ENCODE assay signal across 8 cellular contexts in genomic region chr11:78000193-78000592, GRCh38. TPM values are rescaled to one million over a fixed set of nuclear protein-coding genes. Genes with fewer than 3 reads are reported as not detected.
A peak's percentile ranks its signal among the peaks of the same experiment; 100 is the strongest.
DNase-seq lines count a peak whose midpoint lies in the region; ATAC-seq and TF ChIP-seq lines count a peak whose summit lies in the region.

No MANE protein-coding gene starts in this region.

- ATAC-seq in GM21737 (IDR thresholded peaks at IDR 0.05; ENCODE audit: unreplicated experiment), result no peak

- dilution Hi-C loops in mammary epithelial cell (cut with HindIII; ENCODE audit: low sequenced_read_pairs), result no loop called here

- WGBS in mammary epithelial cell (ENCODE audit: low coverage, missing lambda C conversion rate), result 0% methylated on average over 1 of the region's 1 CpG

- H3K4me2 ChIP-seq in mammary epithelial cell (ENCODE audit: insufficient read depth, low read depth, low read length), result no peak overlapping the region

- intact Hi-C loops in mammary epithelial cell (cut with micrococcal nuclease), result loop anchor here (1.0 kb wide), 3 partner anchors 46 to 224 kb away; partner anchors contain the start of gene RSF1

- H3K9me3 ChIP-seq in mammary epithelial cell (replicated peaks; ENCODE audit: insufficient read depth, low read length), result no peaks in the 10 kb centered on the region

- H3K27ac ChIP-seq in mammary epithelial cell (ENCODE audit: insufficient read depth, low read depth, low read length), result no peak overlapping the region

- no peak overlapping the region for H2AFZ ChIP-seq in mammary epithelial cell (ENCODE audit: low read depth, low read length)

- no TSS peak for BruUV-seq in mammary epithelial cell (replicated peaks; lab: Mats Ljungman, UMichigan)

- H3K79me2 ChIP-seq in mammary epithelial cell (ENCODE audit: insufficient read depth, low read length), result no peaks in the 10 kb centered on the region

- in situ Hi-C loops in mammary epithelial cell (cut with MboI; ENCODE audit: low sequenced_read_pairs in 2 of 2), result loop anchor here in 1 of 2 donors (10.0 kb wide), 1 partner anchor 225 kb away; no protein-coding TSS in a partner anchor

- no peaks in the 10 kb centered on the region for H4K20me1 ChIP-seq in mammary epithelial cell (ENCODE audit: insufficient read depth, low read length)

- H3K27me3 ChIP-seq in H7 (ENCODE audit: control insufficient read depth, insufficient read depth, low read length) (no peaks in the 10 kb centered on the region), mammary epithelial cell (ENCODE audit: insufficient read depth, low read length) (no peaks in the 10 kb centered on the region), kidney epithelial cell (ENCODE audit: control insufficient read depth, insufficient read depth, low read length) (no peaks in the 10 kb centered on the region)

- H3K36me3 ChIP-seq in H7 (replicated peaks; ENCODE audit: control insufficient read depth, insufficient read depth, low read length) (no peaks in the 10 kb centered on the region), mammary epithelial cell (ENCODE audit: insufficient read depth, low read length) (no peaks in the 10 kb centered on the region), kidney epithelial cell (ENCODE audit: control insufficient read depth, insufficient read depth, low read length) (no peaks in the 10 kb centered on the region)

- H3K4me1 ChIP-seq in mammary epithelial cell (ENCODE audit: insufficient read depth, low read length), result peaks cover 1% of the 10 kb centered on the region

- H3K4me3 ChIP-seq in H7 (ENCODE audit: insufficient read depth, low read depth, low read length) (no peak overlapping the region), mammary epithelial cell (replicated peaks in 1 of 3; ENCODE audit: insufficient read depth in 1 of 3, low read depth in 2 of 3, low read length in 3 of 3) (no peak overlapping the region), kidney epithelial cell (ENCODE audit: low read depth, low read length) (no peak overlapping the region)

- H3K9ac ChIP-seq in mammary epithelial cell (ENCODE audit: insufficient read depth, low read length), result no peak overlapping the region

- DNase-seq in DMS114 treated with DMSO at 0.1 percent for 48 hours (lab: John Stamatoyannopoulos, UW; ENCODE audit: unreplicated experiment), result peak; percentile 36
- DNase-seq in H7, result peak; percentile 70
- peak; percentile 27 for DNase-seq in NCI-H187 treated with DMSO at 0.1 percent for 48 hours (lab: John Stamatoyannopoulos, UW)
- peak in 3 of 5 donors; percentile 15 to 53 (median 37) for DNase-seq in T-helper 1 cell
- peak; percentile 48 for DNase-seq in mammary epithelial cell
- DNase-seq in kidney epithelial cell (ENCODE audit: low read depth), result peak; percentile 28
- DNase-seq in stimulated activated CD4-positive, alpha-beta T cell treated with anti-CD3 and anti-CD28 coated beads, TNF-alpha, amount 100 ng/mL, for 4 hours (ENCODE audit: low read depth in 3 of 3), result peak in 2 of 3 experiments; percentile 4 to 12

- TF ChIP-seq CTCF in mammary epithelial cell (conservative IDR thresholded peaks at IDR 0.05 in 1 of 2, IDR thresholded peaks at IDR 0.05 in 1 of 2; ENCODE audit: extremely low read depth in 1 of 2, insufficient read depth in 1 of 2, low read depth in 1 of 2, low read length in 2 of 2), result peak; percentile 68 to 76
- TF ChIP-seq CTCF in kidney epithelial cell (IDR thresholded peaks at IDR 0.05; ENCODE audit: insufficient read depth, low read length, poor library complexity, severe bottlenecking), result peak; percentile 76

- CTCF ChIA-PET in mammary epithelial cell (lab: Charles Lee; ENCODE audit: low non-redundant PET), result no interaction called here

RNA-seq across cellular contexts. Expression of gene INTS4, which starts 5.7 kb away (rescaled TPM):
- 33.2 and 36.7 TPM in 2 replicates for total RNA-seq in H7 (2014; rRNA removed; shearing (Covaris generic))
- total RNA-seq in mammary epithelial cell, result 10 to 100 TPM; 25.0 to 28.0 TPM
- 15.7 TPM for polyA plus RNA-seq in mammary epithelial cell
- polyA minus RNA-seq in mammary epithelial cell, result 28.7 TPM
- 22.8 and 32.5 TPM in 2 replicates for total RNA-seq in kidney epithelial cell

RNA-seq across cellular contexts. Expression of gene KCTD14, which starts 22.9 kb away (rescaled TPM):
- total RNA-seq in H7 (2014; rRNA removed; shearing (Covaris generic)), result 13.3 and 17.1 TPM in 2 replicates
- total RNA-seq in mammary epithelial cell, result 10 to 100 TPM in 1 of 2 donors, 1 to 10 TPM in 1; 7.2 to 11.1 TPM
- 23.2 TPM for polyA plus RNA-seq in mammary epithelial cell
- 18.1 TPM for polyA minus RNA-seq in mammary epithelial cell
- total RNA-seq in kidney epithelial cell, result 6.2 and 6.7 TPM in 2 replicates

Comparison
In these comparisons a context has a peak if more than half of its experiments do, and no peak if none do; other contexts are left out.
1. DNase-seq: peak in every context shown above with its lines; median percentile 70 in H7; 48 in mammary epithelial cell; 37 in T-helper 1 cell; 36 in DMS114 treated with DMSO at 0.1 percent for 48 hours; 28 in kidney epithelial cell; 27 in NCI-H187 treated with DMSO at 0.1 percent for 48 hours; 8 in stimulated activated CD4-positive, alpha-beta T cell treated with anti-CD3 and anti-CD28 coated beads, TNF-alpha, amount 100 ng/mL, for 4 hours.